In genomic region chr18:49768051-49768391, GRCh38 we compare ENCODE assay signal across 8 cellular contexts. TPM values are rescaled to one million over a fixed set of nuclear protein-coding genes. Genes with fewer than 3 reads are reported as not detected.
DNase-seq lines count a peak whose midpoint lies in the region; ATAC-seq lines count a peak whose summit lies in the region.

No MANE protein-coding gene starts in this region.

- no peaks in the 10 kb centered on the region for H3K9me3 ChIP-seq in adipocyte (ENCODE audit: control insufficient read depth, low read length)

- H3K4me3 ChIP-seq in adipocyte (ENCODE audit: low read length) = no peak overlapping the region

- in situ Hi-C loops in G401 (cut with HindIII; ENCODE audit: low sequenced_read_pairs) = no loop called here

- H3K9ac ChIP-seq in adipocyte (ENCODE audit: low read length) = no peak overlapping the region

- no peaks in the 10 kb centered on the region for H3K36me3 ChIP-seq in adipocyte (ENCODE audit: control insufficient read depth, insufficient read depth, low read length, severe bottlenecking)

- no peak for ATAC-seq in HG02885 (IDR thresholded peaks at IDR 0.05; ENCODE audit: poor library complexity, unreplicated experiment)

- DNase-seq in G401 (ENCODE audit: low spot score) = peak; percentile 50
- peak; percentile 70 for DNase-seq in M059J (ENCODE audit: low read depth)
- peak; percentile 49 for DNase-seq in adipocyte (ENCODE audit: low read depth)
- peak; percentile 61 for DNase-seq in iris pigment epithelial cell (ENCODE audit: low read depth)
- DNase-seq in SIG-M5 (lab: John Stamatoyannopoulos, UW) = no peak
- DNase-seq in activated T-cell treated with anti-CD3 and anti-CD28 coated beads for 4 hours = no peak
- no peak for DNase-seq in amniotic stem cell (lab: John Stamatoyannopoulos, UW)

- peaks cover 5% of the 10 kb centered on the region for H3K27me3 ChIP-seq in adipocyte (replicated peaks; ENCODE audit: control insufficient read depth, insufficient read depth, low read length)

- H3K4me1 ChIP-seq in adipocyte (ENCODE audit: control insufficient read depth, insufficient read depth, low read length) = no peaks in the 10 kb centered on the region

RNA-seq across cellular contexts. Expression of gene ACAA2, which starts 45.3 kb away (rescaled TPM):
- 152 and 157 TPM in 2 replicates for total RNA-seq in G401 (2014; rRNA removed; shearing (Covaris generic))
- total RNA-seq in M059J (2014; rRNA removed; shearing (Covaris generic)) = 44.2 and 59.3 TPM in 2 replicates

Comparison
In these comparisons a context has a peak if more than half of its experiments do, and no peak if none do; other contexts are left out.
1. DNase-seq: peak in G401 (single experiment), M059J (single experiment), adipocyte (single experiment) and iris pigment epithelial cell (single experiment); none in SIG-M5 (single experiment), activated T-cell treated with anti-CD3 and anti-CD28 coated beads for 4 hours (single experiment) and amniotic stem cell (single experiment).